In genomic region chr10:102261196-102261595, GRCh38 we compare ENCODE assay signal across 16 cellular contexts. TPM values are rescaled to one million over a fixed set of nuclear protein-coding genes. Genes with fewer than 3 reads are reported as not detected.
"Had no signal": no experiment of that assay in that cellular context is flagged by ENCODE, and none has a peak within 500 bp of the region (broad histone marks: within the 10 kb centered on the region; RNA-seq: fewer than 3 reads in every experiment).

No MANE protein-coding gene starts in this region.

- H3K4me3 ChIP-seq: esophagus squamous epithelium, heart right ventricle, skin epidermis, transverse colon had no signal

- H3K27ac ChIP-seq: esophagus squamous epithelium, foreskin keratinocyte, skin epidermis, transverse colon had no signal

- H3K27me3 ChIP-seq: esophagus squamous epithelium, foreskin keratinocyte, heart right ventricle, transverse colon had no signal

- ATAC-seq: activated CD8-positive, alpha-beta memory T cell treated with anti-CD3 and anti-CD28 coated beads, Interleukin-2, amount 10 ng/mL, durations not matched to agents 7 days and 5 days; foreskin keratinocyte; heart right ventricle; stimulated activated effector memory CD8-positive, alpha-beta T cell treated with anti-CD3 and anti-CD28 coated beads, Interleukin-12 subunit alpha, Interleukin-12 subunit beta, amount 100 ng/mL, for 72 hours had no signal

- H3K4me1 ChIP-seq: foreskin keratinocyte had no signal

- DNase-seq: activated CD4-positive, alpha-beta T cell treated with anti-CD3 and anti-CD28 coated beads, Interleukin-2, amount 50 U/mL, for 48 hours; activated CD4-positive, CD25-positive, alpha-beta regulatory T cell treated with anti-CD3 and anti-CD28 coated beads, Interleukin-2, amount 50 U/mL, for 72 hours; activated CD8-positive, alpha-beta memory T cell treated with anti-CD3 and anti-CD28 coated beads, Interleukin-2, amount 10 ng/mL, durations not matched to agents 7 days and 5 days; activated effector memory CD4-positive, alpha-beta T cell treated with anti-CD3 and anti-CD28 coated beads, Interleukin-2, amount 50 U/mL, for 16 hours; activated T-cell treated with anti-CD3 and anti-CD28 coated beads, Interleukin-2, amount 50 U/mL, for 24 hours; anterior cingulate cortex; esophagus squamous epithelium; foreskin keratinocyte; heart right ventricle; substantia nigra; transverse colon had no signal

- H3K9me3 ChIP-seq: esophagus squamous epithelium, heart right ventricle, transverse colon had no signal

RNA-seq across cellular contexts. Expression of gene PITX3, which starts 19.9 kb away (rescaled TPM):
- total RNA-seq: activated CD8-positive, alpha-beta memory T cell treated with anti-CD3 and anti-CD28 coated beads, Interleukin-2, amount 10 ng/mL, durations not matched to agents 7 days and 5 days; chondrocyte; esophagus squamous epithelium; foreskin keratinocyte; osteocyte; transverse colon had no signal
- polyA plus RNA-seq: neural cell had no signal

RNA-seq across cellular contexts. Expression of gene ELOVL3, which starts 35.1 kb away (rescaled TPM):
- total RNA-seq: activated CD8-positive, alpha-beta memory T cell treated with anti-CD3 and anti-CD28 coated beads, Interleukin-2, amount 10 ng/mL, durations not matched to agents 7 days and 5 days; chondrocyte; esophagus squamous epithelium; osteocyte; transverse colon had no signal
- polyA plus RNA-seq: neural cell had no signal
